In genomic region chr12:103851127-103851526, GRCh38 we compare ENCODE assay signal across 15 cellular contexts. TPM values are rescaled to one million over a fixed set of nuclear protein-coding genes. Genes with fewer than 3 reads are reported as not detected.
DNase-seq lines count a peak whose midpoint lies in the region; ATAC-seq and TF ChIP-seq lines count a peak whose summit lies in the region.
"Had no signal": no experiment of that assay in that cellular context is flagged by ENCODE, and none has a peak within 500 bp of the region (broad histone marks: within the 10 kb centered on the region; RNA-seq: fewer than 3 reads in every experiment).

No MANE protein-coding gene starts in this region.

- peak overlapping the region; percentile 73 for H3K27ac ChIP-seq in caudate nucleus (ENCODE audit: low read depth, low read length)
- H3K27ac ChIP-seq: WERI-Rb-1 had no signal

- H3K4me1 Mint-ChIP-seq in nephron, result peaks cover 38% of the 10 kb centered on the region
- H3K4me1 Mint-ChIP-seq: activated naive CD4-positive, alpha-beta T cell treated with anti-CD3 and anti-CD28 coated beads, Interleukin-2, amount 10 ng/mL, durations not matched to agents 7 days and 5 days; B cell; immature natural killer cell had no signal

- no peaks in the 10 kb centered on the region for H3K9me3 Mint-ChIP-seq in nephron
- H3K9me3 Mint-ChIP-seq: activated naive CD4-positive, alpha-beta T cell treated with anti-CD3 and anti-CD28 coated beads, Interleukin-2, amount 10 ng/mL, durations not matched to agents 7 days and 5 days; immature natural killer cell had no signal

- H3K36me3 Mint-ChIP-seq in nephron (ENCODE audit: low read depth), result no peaks in the 10 kb centered on the region
- H3K36me3 Mint-ChIP-seq: activated naive CD4-positive, alpha-beta T cell treated with anti-CD3 and anti-CD28 coated beads, Interleukin-2, amount 10 ng/mL, durations not matched to agents 7 days and 5 days; immature natural killer cell had no signal

- DNase-seq in DMS79 treated with DMSO at 0.1 percent for 48 hours (lab: John Stamatoyannopoulos, UW) (peak; percentile 64), RPMI7951 (ENCODE audit: low read depth) (peak; percentile 50), caudate nucleus (lab: John Stamatoyannopoulos, UW) (no peak), globus pallidus (ENCODE audit: low spot score) (no peak), iPS-NIHi7 (ENCODE audit: extremely low spot score) (no peak)
- DNase-seq: activated naive CD4-positive, alpha-beta T cell treated with anti-CD3 and anti-CD28 coated beads, Interleukin-2, amount 10 ng/mL, durations not matched to agents 7 days and 5 days; immature natural killer cell; mucosa of descending colon; posterior cingulate gyrus; trophoblast cell; WERI-Rb-1 had no signal

- H3K4me3 Mint-ChIP-seq in nephron, result no peak overlapping the region
- H3K4me3 Mint-ChIP-seq: activated naive CD4-positive, alpha-beta T cell treated with anti-CD3 and anti-CD28 coated beads, Interleukin-2, amount 10 ng/mL, durations not matched to agents 7 days and 5 days; B cell; immature natural killer cell had no signal

- no peak for ATAC-seq in GM21528 (IDR thresholded peaks at IDR 0.05; ENCODE audit: low FRiP score, unreplicated experiment)
- ATAC-seq in GM21367 (IDR thresholded peaks at IDR 0.05; ENCODE audit: unreplicated experiment), result no peak
- ATAC-seq: mucosa of descending colon had no signal

- no peak for TF ChIP-seq CTCF in nephron (IDR thresholded peaks at IDR 0.05; ENCODE audit: unreplicated experiment in 3 of 3)

- H3K27me3 Mint-ChIP-seq in nephron (ENCODE audit: low read depth), result peaks cover 9% of the 10 kb centered on the region
- H3K27me3 Mint-ChIP-seq: B cell had no signal

- peak overlapping the region; percentile 63 to 91 (median 73) for H3K27ac Mint-ChIP-seq in nephron
- H3K27ac Mint-ChIP-seq: activated naive CD4-positive, alpha-beta T cell treated with anti-CD3 and anti-CD28 coated beads, Interleukin-2, amount 10 ng/mL, durations not matched to agents 7 days and 5 days; B cell; immature natural killer cell had no signal

RNA-seq across cellular contexts. Expression of gene NT5DC3, which starts 10.1 kb away (rescaled TPM):
- 2.5 and 4.1 TPM in 2 replicates for total RNA-seq in RPMI7951 (2014; rRNA removed; shearing (Covaris generic))

Comparison
In these comparisons a context has a peak if more than half of its experiments do, and no peak if none do; other contexts are left out.
1. DNase-seq: peak in DMS79 treated with DMSO at 0.1 percent for 48 hours (single experiment) and RPMI7951 (single experiment); none in caudate nucleus (0 of 61), globus pallidus (single experiment) and iPS-NIHi7 (single experiment).